In genomic region chr2:5440147-5440546, GRCh38 we compare ENCODE assay signal across 8 cellular contexts.
"Had no signal": no experiment of that assay in that cellular context is flagged by ENCODE, and none has a peak within 500 bp of the region (broad histone marks: within the 10 kb centered on the region; RNA-seq: fewer than 3 reads in every experiment).

No MANE protein-coding gene starts in this region.

- FAIRE-seq: G401.6, GM12878, GM12891, GM12892, GM18507, GM19239 had no signal

- H3K4me3 ChIP-seq: GM12878 had no signal

- ATAC-seq: GM12878 had no signal

- DNase-seq: GDM1, GF-D8 had no signal
